3 cellular contexts compared by ENCODE assay signal in the genomic region with DNA sequence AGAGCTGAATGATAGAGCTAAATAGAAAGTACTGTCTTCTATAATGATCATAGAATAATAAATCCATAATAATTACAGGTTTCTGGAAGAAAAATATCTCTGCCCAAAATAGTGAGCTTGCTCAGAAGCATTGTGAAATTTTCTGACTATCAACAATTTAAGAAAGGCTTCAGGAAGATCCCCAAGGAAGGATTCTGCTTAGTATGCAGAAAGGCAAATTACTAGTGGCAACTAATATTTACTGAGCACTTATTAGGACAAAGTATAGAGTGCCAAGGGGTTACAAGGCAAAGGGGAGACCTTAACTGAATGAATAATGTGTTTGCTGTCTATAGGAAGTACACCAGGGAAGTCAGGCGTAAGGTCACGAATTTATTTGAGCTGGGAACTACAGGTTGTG.
TF ChIP-seq lines count a peak whose summit lies in the region.

No MANE protein-coding gene starts in this region.

TF ChIP-seq in HepG2, 621 proteins besides CTCF, POLR2A, EP300 and RAD21:
- TF ChIP-seq MAFK (conservative IDR thresholded peaks at IDR 0.05 in 1 of 2, IDR thresholded peaks at IDR 0.05 in 1 of 2; ENCODE audit: low read length in 2 of 2) (peak; percentile 41 to 61; a peak in 2 of 4 replicates), MAFF (IDR thresholded peaks at IDR 0.05; ENCODE audit: low read depth, low read length) (peak; percentile 49), ZBTB38 (CRISPR knock-in tag; IDR thresholded peaks at IDR 0.05) (no peak)
TF ChIP-seq in HepG2: peak in this region for 2.

TF ChIP-seq in A549, 52 proteins besides CTCF, POLR2A, EP300 and RAD21:
- no peak for TF ChIP-seq HOXA7 (CRISPR knock-in tag; IDR thresholded peaks at IDR 0.05)
- no peak for TF ChIP-seq TP53 (CRISPR knock-in tag; IDR thresholded peaks at IDR 0.05)
- TF ChIP-seq MAFK (IDR thresholded peaks at IDR 0.05; ENCODE audit: partially characterized antibody) = peak; percentile 51
- no peak for TF ChIP-seq CBX8 (IDR thresholded peaks at IDR 0.05)
- no peak for TF ChIP-seq SREBF2 (IDR thresholded peaks at IDR 0.05)

TF ChIP-seq in IMR-90, 13 proteins besides CTCF, POLR2A, EP300 and RAD21:
- peak; percentile 46; the same call in 1 of the 2 replicates for TF ChIP-seq MAFK (IDR thresholded peaks at IDR 0.05; ENCODE audit: low read depth, low read length)
- TF ChIP-seq, protein P1, sequence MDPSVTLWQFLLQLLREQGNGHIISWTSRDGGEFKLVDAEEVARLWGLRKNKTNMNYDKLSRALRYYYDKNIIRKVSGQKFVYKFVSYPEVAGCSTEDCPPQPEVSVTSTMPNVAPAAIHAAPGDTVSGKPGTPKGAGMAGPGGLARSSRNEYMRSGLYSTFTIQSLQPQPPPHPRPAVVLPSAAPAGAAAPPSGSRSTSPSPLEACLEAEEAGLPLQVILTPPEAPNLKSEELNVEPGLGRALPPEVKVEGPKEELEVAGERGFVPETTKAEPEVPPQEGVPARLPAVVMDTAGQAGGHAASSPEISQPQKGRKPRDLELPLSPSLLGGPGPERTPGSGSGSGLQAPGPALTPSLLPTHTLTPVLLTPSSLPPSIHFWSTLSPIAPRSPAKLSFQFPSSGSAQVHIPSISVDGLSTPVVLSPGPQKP (IDR thresholded peaks at IDR 0.05; ENCODE audit: borderline replicate concordance, low read depth, low read length) = no peak
TF ChIP-seq in IMR-90: peak in this region for 1.
